9 cellular contexts compared by ENCODE assay signal in genomic region chr3:11556851-11557644, GRCh38.
A peak's percentile ranks its signal among the peaks of the same experiment; 100 is the strongest.
DNase-seq lines count a peak whose midpoint lies in the region; ATAC-seq, FAIRE-seq and TF ChIP-seq lines count a peak whose summit lies in the region.
"Had no signal": no experiment of that assay in that cellular context is flagged by ENCODE, and none has a peak within 500 bp of the region (broad histone marks: within the 10 kb centered on the region; RNA-seq: fewer than 3 reads in every experiment).

No MANE protein-coding gene starts in this region.

- POLR2A ChIA-PET in HEK293 (lab: Yijun Ruan, JAX): no interaction called here

- CTCF ChIA-PET in HEK293 (lab: Yijun Ruan, JAX): interaction anchor here (0.6 to 1.2 kb wide), 6 partner anchors 18 to 576 kb away, joined by 3 to 6 read pairs (median 4); no protein-coding TSS in a partner anchor

- no peak overlapping the region for H2AFZ ChIP-seq in smooth muscle cell (ENCODE audit: low read depth)

- H3K4me2 ChIP-seq in smooth muscle cell: no peak overlapping the region

- DNase-seq in brain pericyte (ENCODE audit: low read depth, low spot score) (peak; percentile 92), kidney (peak; percentile 53), smooth muscle cell (lab: John Stamatoyannopoulos, UW; ENCODE audit: unreplicated experiment) (no peak), NCI-H1092 treated with DMSO at 0.1 percent for 48 hours (lab: John Stamatoyannopoulos, UW) (no peak)
- no peak for DNase-seq in activated CD4-positive, CD25-positive, alpha-beta regulatory T cell treated with anti-CD3 and anti-CD28 coated beads, Interleukin-2, amount 50 U/mL, for 72 hours
- DNase-seq: WERI-Rb-1 had no signal

- H3K27me3 ChIP-seq in smooth muscle cell (ENCODE audit: low read depth): no peaks in the 10 kb centered on the region

- peaks cover 0 to 37% of the 10 kb centered on the region in 2 experiments; a peak in 1 of 3 replicates for H3K36me3 ChIP-seq in HEK293 (ENCODE audit: control insufficient read depth in 2 of 2, insufficient read depth in 1 of 2, low read length in 2 of 2)
- peaks cover 0 to 10% of the 10 kb centered on the region in 2 donors for H3K36me3 ChIP-seq in kidney (ENCODE audit: control insufficient read depth in 1 of 2, insufficient read depth in 2 of 2, low read length in 2 of 2)
- H3K36me3 ChIP-seq in smooth muscle cell (ENCODE audit: low read depth): no peaks in the 10 kb centered on the region

- no peaks in the 10 kb centered on the region for H3K9me3 ChIP-seq in HEK293 (ENCODE audit: control insufficient read depth, insufficient read depth, low read depth, low read length)
- no peaks in the 10 kb centered on the region for H3K9me3 ChIP-seq in kidney (ENCODE audit: control insufficient read depth in 1 of 2, low read length in 2 of 2)
- H3K9me3 ChIP-seq in smooth muscle cell (replicated peaks; ENCODE audit: low read depth): no peaks in the 10 kb centered on the region

- H3K27ac ChIP-seq in HEK293 (ENCODE audit: extremely low read depth, low read depth, low read length) (no peak overlapping the region; the same call in 1 of the 2 replicates), kidney (ENCODE audit: low read depth in 2 of 2, low read length in 2 of 2) (no peak overlapping the region), smooth muscle cell (ENCODE audit: low read depth) (peak overlapping the region; percentile 92)
- H3K27ac ChIP-seq: WERI-Rb-1 had no signal

- intact Hi-C loops in kidney (cut with DNase I): no loop called here

- ATAC-seq in GM21447 (IDR thresholded peaks at IDR 0.05; ENCODE audit: unreplicated experiment) (no peak), GM19324 (IDR thresholded peaks at IDR 0.05; ENCODE audit: low FRiP score, unreplicated experiment) (no peak)

- H3K9ac ChIP-seq in kidney (ENCODE audit: low read length in 2 of 2) (no peak overlapping the region), smooth muscle cell (ENCODE audit: low read depth) (peak overlapping the region; percentile 3)

- H3K4me1 ChIP-seq in HEK293 (ENCODE audit: control insufficient read depth, insufficient read depth, low read length) (peaks cover 5% of the 10 kb centered on the region; the same call in 1 of the 2 replicates), kidney (ENCODE audit: control insufficient read depth in 1 of 2, insufficient read depth in 1 of 2, low read depth in 1 of 2, low read length in 2 of 2) (peaks cover 7 to 32% of the 10 kb centered on the region in 2 donors), smooth muscle cell (ENCODE audit: low read depth) (peaks cover 17% of the 10 kb centered on the region)

- H4K20me1 ChIP-seq in smooth muscle cell (ENCODE audit: low read depth): peaks cover 72% of the 10 kb centered on the region

- peaks cover 50% of the 10 kb centered on the region for H3K79me2 ChIP-seq in smooth muscle cell (ENCODE audit: low read depth)

- FAIRE-seq in kidney (lab: Jason Lieb, UNC): no peak

- H3K4me3 ChIP-seq in HEK293 (ENCODE audit: low read depth, low read length): no peak overlapping the region
- H3K4me3 ChIP-seq in kidney (ENCODE audit: low read length in 2 of 2): no peak overlapping the region
- H3K4me3 ChIP-seq in smooth muscle cell: no peak overlapping the region

- WGBS in smooth muscle cell (ENCODE audit: low lambda C conversion rate): 74% methylated on average over 16 of the region's 16 CpGs

- peaks cover 46% of the 10 kb centered on the region for H3F3A ChIP-seq in smooth muscle cell (ENCODE audit: low read depth)

- TF ChIP-seq CTCF in HEK293 (tag by site-specific recombination; IDR thresholded peaks at IDR 0.05) (no peak), kidney (IDR thresholded peaks at IDR 0.05; ENCODE audit: borderline replicate concordance, extremely low read depth, insufficient read depth) (no peak), smooth muscle cell (IDR thresholded peaks at IDR 0.05; ENCODE audit: borderline replicate concordance, insufficient read depth, poor library complexity, severe bottlenecking) (no peak)

TF ChIP-seq in HEK293, 187 proteins besides CTCF, POLR2A, EP300 and RAD21 (continues in another document):
- no peak for TF ChIP-seq ZNF701 (tag by site-specific recombination; IDR thresholded peaks at IDR 0.05)
- TF ChIP-seq GLIS1 (tag by site-specific recombination; IDR thresholded peaks at IDR 0.05): peak; percentile 78
- peak; percentile 77 for TF ChIP-seq ZBTB44 (tag by site-specific recombination; IDR thresholded peaks at IDR 0.05)
- peak; percentile 23; the same call in 1 of the 2 replicates for TF ChIP-seq ZBTB17 (tag by site-specific recombination; IDR thresholded peaks at IDR 0.05)
- TF ChIP-seq ZIC2 (tag by site-specific recombination; IDR thresholded peaks at IDR 0.05): peak; percentile 23; the same call in 1 of the 2 replicates
- TF ChIP-seq ZNF23 (tag by site-specific recombination; IDR thresholded peaks at IDR 0.05; ENCODE audit: borderline replicate concordance): no peak
- peak; percentile 39; the same call in 1 of the 2 replicates for TF ChIP-seq ATF2 (tag by site-specific recombination; IDR thresholded peaks at IDR 0.05; ENCODE audit: low read depth)
- no peak for TF ChIP-seq GLI2 (tag by site-specific recombination; IDR thresholded peaks at IDR 0.05; ENCODE audit: borderline replicate concordance, low read depth)
- peak; percentile 39; the same call in 1 of the 2 replicates for TF ChIP-seq PRDM10 (tag by site-specific recombination; IDR thresholded peaks at IDR 0.05)
- TF ChIP-seq, protein P1, sequence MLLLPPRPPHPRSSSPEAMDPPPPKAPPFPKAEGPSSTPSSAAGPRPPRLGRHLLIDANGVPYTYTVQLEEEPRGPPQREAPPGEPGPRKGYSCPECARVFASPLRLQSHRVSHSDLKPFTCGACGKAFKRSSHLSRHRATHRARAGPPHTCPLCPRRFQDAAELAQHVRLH (tag by site-specific recombination; IDR thresholded peaks at IDR 0.05): no peak
- TF ChIP-seq ZEB2 (tag by site-specific recombination; IDR thresholded peaks at IDR 0.05): peak; percentile 76
- TF ChIP-seq ZNF600 (tag by site-specific recombination; IDR thresholded peaks at IDR 0.05): peak; percentile 66
- peak; percentile 54 for TF ChIP-seq OSR2 (tag by site-specific recombination; IDR thresholded peaks at IDR 0.05)
- 0 out of 2 replicates have a peak, but pooled peaks have one; percentile 18 for TF ChIP-seq ZBTB48 (tag by site-specific recombination; IDR thresholded peaks at IDR 0.05)
- TF ChIP-seq ZNF664 (tag by site-specific recombination; IDR thresholded peaks at IDR 0.05): no peak
- peak; percentile 52 for TF ChIP-seq ZNF629 (tag by site-specific recombination; IDR thresholded peaks at IDR 0.05)
- 0 out of 2 replicates have a peak, but pooled peaks have one; percentile 25 for TF ChIP-seq ZNF843 (tag by site-specific recombination; IDR thresholded peaks at IDR 0.05)

Comparison
In these comparisons a context has a peak if more than half of its experiments do, and no peak if none do; other contexts are left out.
1. DNase-seq: peak in brain pericyte (single experiment) and kidney (single experiment); none in smooth muscle cell (single experiment), activated CD4-positive, CD25-positive, alpha-beta regulatory T cell treated with anti-CD3 and anti-CD28 coated beads, Interleukin-2, amount 50 U/mL, for 72 hours (single experiment) and NCI-H1092 treated with DMSO at 0.1 percent for 48 hours (single experiment).